In the genomic region with DNA sequence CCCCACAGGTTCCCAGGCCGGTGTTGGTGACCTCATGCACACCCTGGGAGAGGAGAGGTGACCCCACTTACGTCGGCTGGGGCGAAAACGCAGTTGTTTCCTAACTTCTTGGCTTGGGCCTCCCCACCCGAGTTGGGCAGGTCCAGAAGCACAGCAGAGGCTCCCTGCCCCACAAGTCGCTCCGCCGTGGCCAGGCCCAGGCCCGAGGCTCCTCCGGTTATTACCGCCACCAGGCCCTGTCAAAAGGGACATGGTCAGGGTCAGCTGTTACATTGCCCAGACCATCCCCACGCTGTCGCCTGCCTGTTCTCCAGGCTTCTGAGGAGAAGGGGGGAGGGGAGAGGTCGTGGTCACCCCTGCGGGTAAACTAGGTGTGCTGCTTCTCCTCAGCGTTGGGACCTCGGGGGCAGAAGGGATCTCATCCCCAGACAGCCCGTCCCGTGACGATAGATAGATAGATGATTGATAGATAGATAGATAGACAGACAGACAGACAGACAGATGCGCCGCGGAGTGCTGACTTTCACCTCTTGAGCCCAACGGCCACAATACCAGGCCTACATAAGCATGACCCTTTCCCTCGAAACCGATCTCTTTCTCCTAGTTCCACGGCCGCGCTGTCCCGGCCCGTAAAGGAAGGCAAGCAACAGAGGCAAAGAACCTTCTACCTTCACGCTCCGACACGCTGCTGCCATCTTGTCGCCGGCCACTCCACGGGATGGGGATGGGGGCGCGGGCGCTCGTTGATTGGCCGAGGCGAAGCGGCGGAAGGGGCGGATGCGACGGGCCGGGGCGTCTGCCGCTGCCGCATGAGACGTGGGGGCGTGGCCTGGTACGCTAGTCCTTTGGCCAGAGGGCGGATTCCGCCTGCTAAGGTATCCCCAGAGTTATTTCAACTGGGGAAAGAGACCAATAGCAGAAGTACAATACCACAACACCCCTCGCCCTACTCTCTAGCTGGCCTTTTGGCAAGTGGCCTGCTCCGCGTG, we compare ENCODE assay signal across 7 cellular contexts. TPM values are rescaled to one million over a fixed set of nuclear protein-coding genes. Genes with fewer than 3 reads are reported as not detected.
DNase-seq lines count a peak whose midpoint lies in the region; ATAC-seq and TF ChIP-seq lines count a peak whose summit lies in the region.

TSS of gene HSD17B10 (minus strand) at position 720 of the 989 bp plus-strand sequence. CDS start at position 695, 25 bp downstream.

- 43% methylated on average over 61 of the region's 61 CpGs for WGBS in hepatocyte (ENCODE audit: low lambda C conversion rate, missing lambda C conversion rate)

- H3K4me2 ChIP-seq in hepatocyte: peak within 1 kb of the TSS; percentile 86

- TF ChIP-seq CTCF in hepatocyte (IDR thresholded peaks at IDR 0.05; ENCODE audit: poor library complexity) (no peak), retinal pigment epithelial cell (conservative IDR thresholded peaks at IDR 0.05; ENCODE audit: low read depth, low read length) (no peak)

- DNase-seq in NCI-H1930 (lab: John Stamatoyannopoulos, UW) (peak; percentile 60 to 82), T1000 (lab: John Stamatoyannopoulos, UW) (peak; percentile 82), astrocyte of the hippocampus (ENCODE audit: low read depth, low spot score) (peak; percentile 91), hepatocyte (ENCODE audit: low spot score) (peak; percentile 93), retinal pigment epithelial cell (ENCODE audit: low read depth) (no peak)

- ATAC-seq in GM18508 (IDR thresholded peaks at IDR 0.05; ENCODE audit: insufficient read depth, unreplicated experiment): peak; percentile 46
- ATAC-seq in HG02973 (IDR thresholded peaks at IDR 0.05; ENCODE audit: unreplicated experiment): peak; percentile 88

- no peaks in the 10 kb centered on the region for H4K20me1 ChIP-seq in hepatocyte (ENCODE audit: insufficient read depth, poor library complexity, severe bottlenecking)

- H3K36me3 ChIP-seq in hepatocyte (replicated peaks; ENCODE audit: insufficient read depth, low read depth): no peaks in the 10 kb centered on the region

- peak within 1 kb of the TSS; percentile 42 for H3K4me3 ChIP-seq in hepatocyte
- peak within 1 kb of the TSS; percentile 85 for H3K4me3 ChIP-seq in retinal pigment epithelial cell (ENCODE audit: low read length)

- no peaks in the 10 kb centered on the region for H3K9me2 ChIP-seq in hepatocyte (replicated peaks; ENCODE audit: insufficient read depth)

- H3K27me3 ChIP-seq in hepatocyte: no peaks in the 10 kb centered on the region

- H3K79me2 ChIP-seq in hepatocyte: peaks cover 10% of the 10 kb centered on the region

- peak within 1 kb of the TSS; percentile 42 for H3K27ac ChIP-seq in hepatocyte

- H2AFZ ChIP-seq in hepatocyte: peak within 1 kb of the TSS; percentile 79

- no peaks in the 10 kb centered on the region for H3K9me3 ChIP-seq in hepatocyte (ENCODE audit: low read depth)

- no peaks in the 10 kb centered on the region for H3K4me1 ChIP-seq in hepatocyte (ENCODE audit: insufficient read depth)

RNA-seq across cellular contexts. Expression of gene HSD17B10, which starts in this region (rescaled TPM):
- 66.1 and 70.8 TPM in 2 replicates for total RNA-seq in hepatocyte
- polyA plus RNA-seq in hepatocyte: 95.9 and 98.0 TPM in 2 replicates
